1 cellular context compared by ENCODE assay signal in genomic region chr7:5646846-5647245, GRCh38.
TF ChIP-seq lines count a peak whose summit lies in the region.

No MANE protein-coding gene starts in this region.

TF ChIP-seq in WTC11, 78 proteins besides CTCF, POLR2A, EP300 and RAD21 (continued from another document):
- TF ChIP-seq E2F1 (CRISPR knock-in tag; IDR thresholded peaks at IDR 0.05), result no peak
TF ChIP-seq in WTC11: peak in this region for 0.
